ENCODE assay signal across 9 cellular contexts in genomic region chr1:109197163-109198042, GRCh38. TPM values are rescaled to one million over a fixed set of nuclear protein-coding genes. Genes with fewer than 3 reads are reported as not detected.
DNase-seq lines count a peak whose midpoint lies in the region; ATAC-seq and TF ChIP-seq lines count a peak whose summit lies in the region.
"Had no signal": no experiment of that assay in that cellular context is flagged by ENCODE, and none has a peak within 500 bp of the region (broad histone marks: within the 10 kb centered on the region; RNA-seq: fewer than 3 reads in every experiment).

No MANE protein-coding gene starts in this region.

- H3K27me3 ChIP-seq in heart right ventricle, result no peaks in the 10 kb centered on the region
- H3K27me3 ChIP-seq in naive thymus-derived CD4-positive, alpha-beta T cell (ENCODE audit: control insufficient read depth in 2 of 2, insufficient read depth in 2 of 2, low read length in 2 of 2), result no peaks in the 10 kb centered on the region

- H3K4me3 Mint-ChIP-seq in WTC11, result no peak overlapping the region
- H3K4me3 Mint-ChIP-seq in naive thymus-derived CD4-positive, alpha-beta T cell, result no peak overlapping the region
- H3K4me3 Mint-ChIP-seq: CD4-positive, CD25-positive, alpha-beta regulatory T cell had no signal

- CTCF ChIA-PET in WTC11 (lab: Charles Lee), result interaction anchor here (1.6 kb wide), 1 partner anchor 85 kb away, joined by 4 read pairs; the partner anchor contains the start of gene PSRC1
- CTCF ChIA-PET in naive thymus-derived CD4-positive, alpha-beta T cell (lab: Charles Lee), result interaction anchor here (0.6 kb wide), 3 partner anchors 15 to 272 kb away, joined by 3 to 5 read pairs (median 4); no protein-coding TSS in a partner anchor

- peak overlapping the region in 3 of 10 donors; percentile 36 to 60 (median 51) for H3K27ac ChIP-seq in heart right ventricle
- H3K27ac ChIP-seq in naive thymus-derived CD4-positive, alpha-beta T cell (ENCODE audit: low read depth, low read length), result no peak overlapping the region

- POLR2A ChIA-PET in WTC11 (lab: Charles Lee), result interaction anchor here (0.6 to 1.3 kb wide), 2 partner anchors 8 to 52 kb away, joined by 3 read pairs; partner anchors contain the start of gene CELSR2
- POLR2A ChIA-PET in naive thymus-derived CD4-positive, alpha-beta T cell (lab: Charles Lee), result interaction anchor here (0.6 to 2.8 kb wide), 2 partner anchors 9 to 16 kb away, joined by 3 to 14 read pairs; partner anchors contain the start of gene SARS1

- H3K9me3 ChIP-seq in heart right ventricle, result no peaks in the 10 kb centered on the region
- H3K9me3 ChIP-seq in naive thymus-derived CD4-positive, alpha-beta T cell (ENCODE audit: control insufficient read depth in 2 of 3, low read length in 3 of 3), result no peaks in the 10 kb centered on the region

- DNase-seq in activated CD4-positive, alpha-beta T cell treated with anti-CD3 and anti-CD28 coated beads for 48 hours, result peak; percentile 65
- no peak for DNase-seq in activated CD4-positive, alpha-beta T cell treated with anti-CD3 and anti-CD28 coated beads for 4 hours
- no peak for DNase-seq in WTC11 (ENCODE audit: low spot score)
- peak; percentile 19 to 20 for DNase-seq in heart right ventricle
- peak; percentile 49 for DNase-seq in stimulated activated CD8-positive, alpha-beta memory T cell treated with anti-CD3 and anti-CD28 coated beads, Interleukin-4, amount 100 ng/mL, for 48 hours
- DNase-seq in left lobe of liver (ENCODE audit: low spot score), result no peak
- DNase-seq in naive thymus-derived CD4-positive, alpha-beta T cell, result no peak
- DNase-seq: CD4-positive, CD25-positive, alpha-beta regulatory T cell had no signal

- H3K9me3 Mint-ChIP-seq in WTC11, result no peaks in the 10 kb centered on the region
- no peaks in the 10 kb centered on the region for H3K9me3 Mint-ChIP-seq in naive thymus-derived CD4-positive, alpha-beta T cell
- H3K9me3 Mint-ChIP-seq: CD4-positive, CD25-positive, alpha-beta regulatory T cell had no signal

- H3K4me3 ChIP-seq in heart right ventricle, result no peak overlapping the region
- H3K4me3 ChIP-seq in naive thymus-derived CD4-positive, alpha-beta T cell (ENCODE audit: low read length), result no peak overlapping the region

- H3K36me3 ChIP-seq in heart right ventricle, result no peaks in the 10 kb centered on the region
- no peaks in the 10 kb centered on the region for H3K36me3 ChIP-seq in naive thymus-derived CD4-positive, alpha-beta T cell (ENCODE audit: control insufficient read depth in 2 of 3, insufficient read depth in 3 of 3, low read length in 3 of 3)

- H3K27ac Mint-ChIP-seq in WTC11, result no peak overlapping the region
- H3K27ac Mint-ChIP-seq in naive thymus-derived CD4-positive, alpha-beta T cell, result peak overlapping the region in 1 of 9 donors; percentile 7

- intact Hi-C loops in heart right ventricle (cut with DNase I), result loop anchor here in 2 of 10 donors (10.0 kb wide), 2 partner anchors 83 to 93 kb away; partner anchors contain the start of gene ELAPOR1 (in 1 of the 2)
- intact Hi-C loops in naive thymus-derived CD4-positive, alpha-beta T cell (cut with micrococcal nuclease), result loop anchor here in 1 of 2 donors (5.0 kb wide), 1 partner anchor 505 kb away; the partner anchor contains the start of gene PRPF38B

- 39 to 45% methylated on average over 10 of the region's 10 CpGs for WGBS in heart right ventricle, 2 donors

- H3K27me3 Mint-ChIP-seq in WTC11 (ENCODE audit: low read depth), result no peaks in the 10 kb centered on the region
- H3K27me3 Mint-ChIP-seq in naive thymus-derived CD4-positive, alpha-beta T cell, result no peaks in the 10 kb centered on the region
- H3K27me3 Mint-ChIP-seq: CD4-positive, CD25-positive, alpha-beta regulatory T cell had no signal

- peaks cover 0 to 20% (median 8%) of the 10 kb centered on the region in 9 donors for H3K4me1 ChIP-seq in heart right ventricle
- peaks cover 0 to 12% of the 10 kb centered on the region in 2 donors for H3K4me1 ChIP-seq in naive thymus-derived CD4-positive, alpha-beta T cell (ENCODE audit: control insufficient read depth in 2 of 2, insufficient read depth in 2 of 2, low read length in 2 of 2)

- H3K4me1 Mint-ChIP-seq in WTC11, result peaks cover 3% of the 10 kb centered on the region; the same call in 1 of the 2 replicates
- H3K4me1 Mint-ChIP-seq in naive thymus-derived CD4-positive, alpha-beta T cell, result peaks cover 5 to 28% (median 21%) of the 10 kb centered on the region in 7 donors

- no peak for ATAC-seq in WTC11
- peak in 7 of 8 donors; percentile 9 to 90 (median 80) for ATAC-seq in heart right ventricle
- ATAC-seq in left lobe of liver, result no peak
- ATAC-seq in naive thymus-derived CD4-positive, alpha-beta T cell, result no peak
- ATAC-seq in GM21526 (IDR thresholded peaks at IDR 0.05; ENCODE audit: low FRiP score, unreplicated experiment), result no peak

- TF ChIP-seq CTCF in WTC11 (IDR thresholded peaks at IDR 0.05), result no peak
- TF ChIP-seq CTCF in heart right ventricle (IDR thresholded peaks at IDR 0.05), result no peak

- H3K36me3 Mint-ChIP-seq in WTC11, result no peaks in the 10 kb centered on the region
- peaks cover 0 to 14% (median 0%) of the 10 kb centered on the region in 5 donors for H3K36me3 Mint-ChIP-seq in naive thymus-derived CD4-positive, alpha-beta T cell

TF ChIP-seq in WTC11, 78 proteins besides CTCF, POLR2A, EP300 and RAD21:
- TF ChIP-seq ZBTB43 (CRISPR knock-in tag; IDR thresholded peaks at IDR 0.05) (no peak), GABPB1 (CRISPR knock-in tag; IDR thresholded peaks at IDR 0.05) (peak; percentile 49; the same call in 1 of the 2 replicates), SMAD3 (CRISPR knock-in tag; IDR thresholded peaks at IDR 0.05; ENCODE audit: borderline replicate concordance) (no peak), ATF1 (CRISPR knock-in tag; IDR thresholded peaks at IDR 0.05) (no peak), ZNF281 (CRISPR knock-in tag; IDR thresholded peaks at IDR 0.05) (no peak), MLX (CRISPR knock-in tag; IDR thresholded peaks at IDR 0.05) (no peak)

RNA-seq across cellular contexts. Expression of gene SARS1, which starts 16.3 kb away (rescaled TPM):
- total RNA-seq in WTC11 (2021), result 126 to 149 TPM (median 129 TPM) in 3 replicates
- total RNA-seq in heart right ventricle, result 100 to 1,000 TPM in 4 of 10 donors, 10 to 100 TPM in 6; 86.3 to 123 (median 99.2) TPM
- 100 to 1,000 TPM in 1 of 2 donors, 10 to 100 TPM in 1; 38.3 to 153 TPM for polyA plus RNA-seq in heart right ventricle
- total RNA-seq in left lobe of liver, result 80.0 TPM
- 100 to 1,000 TPM; 110 to 173 (median 135) TPM for total RNA-seq in naive thymus-derived CD4-positive, alpha-beta T cell
- polyA plus RNA-seq in naive thymus-derived CD4-positive, alpha-beta T cell, result 100 to 1,000 TPM; 134 to 179 TPM

RNA-seq across cellular contexts. Expression of gene CELSR2, which starts 51.9 kb away (rescaled TPM):
- total RNA-seq in WTC11 (2021) (26.8 to 31.3 TPM (median 28.2 TPM) in 3 replicates), heart right ventricle (10 to 100 TPM in 1 of 10 donors, 1 to 10 TPM in 9; 4.9 to 10.6 (median 6.3) TPM), left lobe of liver (3.9 TPM)
- polyA plus RNA-seq in heart right ventricle, result 1 to 10 TPM in 1 of 2 donors, under 1 TPM in 1; 0.93 to 1.8 TPM
- total RNA-seq in naive thymus-derived CD4-positive, alpha-beta T cell, result 1 to 10 TPM; 3.0 to 6.4 (median 3.2) TPM
- 1 to 10 TPM in 1 of 2 donors, under 1 TPM in 1; 0.17 to 1.3 TPM for polyA plus RNA-seq in naive thymus-derived CD4-positive, alpha-beta T cell

Comparison
In these comparisons a context has a peak if more than half of its experiments do, and no peak if none do; other contexts are left out.
1. DNase-seq: peak in activated CD4-positive, alpha-beta T cell treated with anti-CD3 and anti-CD28 coated beads for 48 hours (single experiment), heart right ventricle (2 of 2) and stimulated activated CD8-positive, alpha-beta memory T cell treated with anti-CD3 and anti-CD28 coated beads, Interleukin-4, amount 100 ng/mL, for 48 hours (single experiment); none in activated CD4-positive, alpha-beta T cell treated with anti-CD3 and anti-CD28 coated beads for 4 hours (0 of 2), WTC11 (single experiment), left lobe of liver (single experiment) and naive thymus-derived CD4-positive, alpha-beta T cell (0 of 9).
2. ATAC-seq: peak in heart right ventricle (7 of 8); none in WTC11 (single experiment), left lobe of liver (single experiment), naive thymus-derived CD4-positive, alpha-beta T cell (single experiment) and GM21526 (single experiment).